8 cellular contexts compared by ENCODE assay signal in the genomic region with DNA sequence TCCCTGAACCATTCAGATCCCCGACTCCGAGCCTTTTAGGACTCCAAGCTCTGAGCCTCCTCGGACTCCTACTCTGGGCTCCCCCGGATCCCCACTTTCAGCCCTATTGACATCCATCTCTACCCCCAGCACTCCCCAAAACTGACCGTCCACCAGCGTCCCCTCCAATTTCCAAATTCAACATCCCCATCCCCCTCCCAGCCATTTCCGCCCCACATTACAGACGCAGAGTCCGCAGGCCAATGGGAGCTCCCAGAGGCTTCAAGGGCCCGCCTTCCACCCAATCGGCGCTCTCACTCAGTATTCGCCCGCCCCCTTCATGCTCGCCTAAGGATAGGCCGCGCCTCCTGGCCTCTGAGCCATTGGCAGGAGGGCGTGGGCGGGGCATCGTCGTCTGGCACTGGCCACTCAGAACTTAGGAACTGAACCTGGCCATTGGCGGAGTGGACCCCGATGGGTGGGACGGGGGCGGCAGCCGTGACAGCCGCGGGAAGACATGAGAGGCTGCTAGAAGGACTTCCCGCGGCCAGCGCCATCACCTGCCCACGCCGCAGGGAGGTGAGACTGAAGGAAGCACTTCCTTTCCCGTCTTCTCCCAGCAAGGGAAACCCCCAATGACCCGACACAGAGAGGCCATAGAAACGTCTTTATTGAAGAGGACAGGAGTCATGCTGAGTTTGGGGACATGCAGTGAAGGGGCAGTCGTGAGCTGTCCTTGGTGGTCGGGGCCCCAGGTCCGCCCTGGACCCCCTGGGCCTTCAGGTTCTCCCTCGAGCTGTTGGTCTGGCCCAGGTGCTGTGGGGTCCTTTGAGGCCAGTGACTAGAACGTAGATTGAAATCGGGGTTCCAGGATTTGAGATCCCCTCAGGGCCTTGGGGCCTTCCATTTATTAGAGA. TPM values are rescaled to one million over a fixed set of nuclear protein-coding genes. Genes with fewer than 3 reads are reported as not detected.
DNase-seq lines count a peak whose midpoint lies in the region; ATAC-seq and TF ChIP-seq lines count a peak whose summit lies in the region.

A gene (minus strand): TSS at position 185 of the 896 bp plus-strand sequence. CDS start 816 bp downstream, outside the sequence.

- H3K4me3 Mint-ChIP-seq in activated naive CD8-positive, alpha-beta T cell = peak within 1 kb of the TSS; percentile 99
- peak within 1 kb of the TSS; percentile 99 for H3K4me3 Mint-ChIP-seq in glutamatergic neuron (ENCODE audit: unreplicated experiment)

- TF ChIP-seq CTCF in GM10248 (IDR thresholded peaks at IDR 0.05; ENCODE audit: control extremely low read depth, extremely low read depth, low read depth, missing control alignments) (no peak), glutamatergic neuron (IDR thresholded peaks at IDR 0.05; ENCODE audit: partially characterized antibody, unreplicated experiment) (no peak), osteoblast (IDR thresholded peaks at IDR 0.05; ENCODE audit: extremely low read depth, low read depth, low read length) (no peak), thoracic aorta (IDR thresholded peaks at IDR 0.05) (no peak)

- ATAC-seq in HG02623 (IDR thresholded peaks at IDR 0.05; ENCODE audit: unreplicated experiment) (peak; percentile 94), thoracic aorta (ENCODE audit: insufficient number of reproducible peaks, low FRiP score, low read depth) (peak; percentile 94)

- H3K27ac ChIP-seq in osteoblast (ENCODE audit: low read depth, low read length) (peak within 1 kb of the TSS; percentile 90), thoracic aorta (peak within 1 kb of the TSS; percentile 80 to 81)

- H3K9me3 ChIP-seq in osteoblast (ENCODE audit: low read depth, low read length) (no peaks in the 10 kb centered on the region), thoracic aorta (no peaks in the 10 kb centered on the region)

- peak within 1 kb of the TSS; percentile 97 for H3K4me3 ChIP-seq in osteoblast (ENCODE audit: insufficient read depth, low read length)
- H3K4me3 ChIP-seq in thoracic aorta = peak within 1 kb of the TSS; percentile 79

- DNase-seq in GM10248 (ENCODE audit: extremely low spot score) (peak; percentile 99), NCI-H1105 (lab: John Stamatoyannopoulos, UW) (peak; percentile 100), SKM-1 treated with dmso at 0.1 percent for 144 hours (lab: John Stamatoyannopoulos, UW; ENCODE audit: unreplicated experiment) (peak; percentile 98), glutamatergic neuron (peak; percentile 100), osteoblast (ENCODE audit: insufficient read length, low spot score, missing footprints) (peak; percentile 100), thoracic aorta (ENCODE audit: low spot score) (peak; percentile 100)

- peaks cover 35% of the 10 kb centered on the region for H3K36me3 ChIP-seq in osteoblast (ENCODE audit: insufficient read depth, low read length)
- peaks cover 10% of the 10 kb centered on the region for H3K36me3 ChIP-seq in thoracic aorta

- H3K36me3 Mint-ChIP-seq in activated naive CD8-positive, alpha-beta T cell = peaks cover 2% of the 10 kb centered on the region
- peaks cover 7% of the 10 kb centered on the region for H3K36me3 Mint-ChIP-seq in glutamatergic neuron (ENCODE audit: unreplicated experiment)

- CTCF ChIA-PET in GM10248 (lab: Yijun Ruan, JAX) = interaction anchor here (0.8 to 1.4 kb wide), 3 partner anchors 11 to 40 kb away, joined by 3 to 5 read pairs (median 3); a partner anchor contains a TSS

- POLR2A ChIA-PET in GM10248 (lab: Yijun Ruan, JAX) = interaction anchor here (0.6 to 0.7 kb wide), 3 partner anchors 19 to 93 kb away, joined by 3 to 5 read pairs (median 4); no protein-coding TSS in a partner anchor

- peak within 1 kb of the TSS; percentile 93 for H2AFZ ChIP-seq in osteoblast (ENCODE audit: low read length)

- H3K27me3 ChIP-seq in osteoblast (ENCODE audit: insufficient read depth, low read length) (no peaks in the 10 kb centered on the region), thoracic aorta (replicated peaks; ENCODE audit: insufficient read depth) (no peaks in the 10 kb centered on the region)

- H3K4me2 ChIP-seq in osteoblast (ENCODE audit: insufficient read depth, low read length) = peak within 1 kb of the TSS; percentile 95

- H3K27ac Mint-ChIP-seq in activated naive CD8-positive, alpha-beta T cell = peak within 1 kb of the TSS; percentile 96
- peak within 1 kb of the TSS; percentile 81 for H3K27ac Mint-ChIP-seq in glutamatergic neuron (ENCODE audit: unreplicated experiment)

- peaks cover 16% of the 10 kb centered on the region for H3K4me1 ChIP-seq in osteoblast (ENCODE audit: insufficient read depth, low read length)
- peaks cover 4 to 18% of the 10 kb centered on the region in 2 donors for H3K4me1 ChIP-seq in thoracic aorta (ENCODE audit: control insufficient read depth in 1 of 2, low read depth in 2 of 2)

- H3K27me3 Mint-ChIP-seq in activated naive CD8-positive, alpha-beta T cell = no peaks in the 10 kb centered on the region
- H3K27me3 Mint-ChIP-seq in glutamatergic neuron (ENCODE audit: unreplicated experiment) = peaks cover 9% of the 10 kb centered on the region

- peaks cover 36% of the 10 kb centered on the region for H3K4me1 Mint-ChIP-seq in activated naive CD8-positive, alpha-beta T cell (ENCODE audit: low read depth)
- H3K4me1 Mint-ChIP-seq in glutamatergic neuron (ENCODE audit: low read depth, unreplicated experiment) = peaks cover 12% of the 10 kb centered on the region

- H3K79me2 ChIP-seq in osteoblast (ENCODE audit: insufficient read depth, low read length) = peaks cover 14% of the 10 kb centered on the region

- no peaks in the 10 kb centered on the region for H3K9me3 Mint-ChIP-seq in activated naive CD8-positive, alpha-beta T cell (ENCODE audit: low read depth)
- H3K9me3 Mint-ChIP-seq in glutamatergic neuron (ENCODE audit: unreplicated experiment) = peaks cover 3% of the 10 kb centered on the region

- no peaks in the 10 kb centered on the region for H4K20me1 ChIP-seq in osteoblast (ENCODE audit: insufficient read depth, low read length)

RNA-seq across cellular contexts. Expression of the gene that starts here (rescaled TPM):
- total RNA-seq in glutamatergic neuron (ENCODE audit: unreplicated experiment) (29.5 TPM), osteoblast (8.3 and 12.3 TPM in 2 replicates), thoracic aorta (10 to 100 TPM; 19.8 to 55.8 TPM)

Comparison
In these comparisons a context has a peak if more than half of its experiments do, and no peak if none do; other contexts are left out.
1. Peak in every context shown above with its lines: DNase-seq, ATAC-seq, H3K4me3 ChIP-seq and H3K27ac ChIP-seq.